In genomic region chr11:64762916-64763803, GRCh38 we compare ENCODE assay signal across 8 cellular contexts. TPM values are rescaled to one million over a fixed set of nuclear protein-coding genes. Genes with fewer than 3 reads are reported as not detected.
DNase-seq lines count a peak whose midpoint lies in the region; TF ChIP-seq lines count a peak whose summit lies in the region.

No MANE protein-coding gene starts in this region.

- no peak overlapping the region for H2AFZ ChIP-seq in SU-DHL-6 (ENCODE audit: low read depth, low read length, severe bottlenecking)

- no peak for TF ChIP-seq CTCF in SU-DHL-6 (IDR thresholded peaks at IDR 0.05; ENCODE audit: insufficient read depth, low read length, poor library complexity, severe bottlenecking)
- no peak for TF ChIP-seq CTCF in esophagus squamous epithelium (IDR thresholded peaks at IDR 0.05)
- no peak for TF ChIP-seq CTCF in neutrophil (IDR thresholded peaks at IDR 0.05)

- peaks cover 47% of the 10 kb centered on the region for H3F3A ChIP-seq in SU-DHL-6 (ENCODE audit: insufficient read depth)

- H3K9me3 ChIP-seq in SU-DHL-6 (ENCODE audit: insufficient read depth, low read length) (no peaks in the 10 kb centered on the region), esophagus squamous epithelium (no peaks in the 10 kb centered on the region), neutrophil (peaks cover 2% of the 10 kb centered on the region)

- H3K4me3 Mint-ChIP-seq in activated CD4-positive, alpha-beta T cell treated with anti-CD3 and anti-CD28 coated beads, Interleukin-2, amount 10 ng/mL, durations not matched to agents 7 days and 5 days = peak overlapping the region; percentile 76

- no peaks in the 10 kb centered on the region for H3K9me2 ChIP-seq in SU-DHL-6 (replicated peaks; ENCODE audit: insufficient read depth, low read length)

- peaks cover 17% of the 10 kb centered on the region; the same call in 1 of the 2 replicates for H3K36me3 ChIP-seq in SU-DHL-6 (ENCODE audit: low read length)
- H3K36me3 ChIP-seq in esophagus squamous epithelium = peaks cover 43 to 62% (median 51%) of the 10 kb centered on the region in 3 donors
- H3K36me3 ChIP-seq in neutrophil = peaks cover 88% of the 10 kb centered on the region

- H3K27ac ChIP-seq in SU-DHL-6 (ENCODE audit: low read depth, low read length) (peak overlapping the region; percentile 24), esophagus squamous epithelium (peak overlapping the region; percentile 59 to 82 (median 74)), neutrophil (peak overlapping the region; percentile 66)

- no peak for TF ChIP-seq POLR2A in esophagus squamous epithelium (IDR thresholded peaks at IDR 0.05)

- H3K79me2 ChIP-seq in SU-DHL-6 (ENCODE audit: insufficient read depth, low read length) = no peaks in the 10 kb centered on the region

- POLR2A ChIA-PET in activated CD4-positive, alpha-beta T cell treated with anti-CD3 and anti-CD28 coated beads, Interleukin-2, amount 10 ng/mL, durations not matched to agents 7 days and 5 days (lab: Charles Lee) = interaction anchor here (0.9 kb wide), 1 partner anchor 18 kb away, joined by 3 read pairs; no protein-coding TSS in a partner anchor

- H3K27me3 ChIP-seq in SU-DHL-6 (ENCODE audit: low read length) (no peaks in the 10 kb centered on the region), esophagus squamous epithelium (no peaks in the 10 kb centered on the region), neutrophil (no peaks in the 10 kb centered on the region)

- H3K27ac Mint-ChIP-seq in activated CD4-positive, alpha-beta T cell treated with anti-CD3 and anti-CD28 coated beads, Interleukin-2, amount 10 ng/mL, durations not matched to agents 7 days and 5 days = peak overlapping the region; percentile 94

- H3K27me3 Mint-ChIP-seq in activated CD4-positive, alpha-beta T cell treated with anti-CD3 and anti-CD28 coated beads, Interleukin-2, amount 10 ng/mL, durations not matched to agents 7 days and 5 days = no peaks in the 10 kb centered on the region

- H3K4me1 ChIP-seq in esophagus squamous epithelium (peaks cover 25 to 98% (median 55%) of the 10 kb centered on the region in 3 donors), neutrophil (ENCODE audit: control insufficient read depth in 1 of 2, insufficient read depth in 1 of 2, low read depth in 1 of 2, low read length in 1 of 2) (peaks cover 9 to 10% of the 10 kb centered on the region in 2 experiments)

- H3K4me2 ChIP-seq in SU-DHL-6 (ENCODE audit: low read depth, low read length, poor library complexity, severe bottlenecking) = no peak overlapping the region

- no peak overlapping the region for H3K9ac ChIP-seq in SU-DHL-6 (ENCODE audit: low read length)

- peaks cover 72% of the 10 kb centered on the region for H3K36me3 Mint-ChIP-seq in activated CD4-positive, alpha-beta T cell treated with anti-CD3 and anti-CD28 coated beads, Interleukin-2, amount 10 ng/mL, durations not matched to agents 7 days and 5 days (ENCODE audit: low read depth)

- H3K4me1 Mint-ChIP-seq in activated CD4-positive, alpha-beta T cell treated with anti-CD3 and anti-CD28 coated beads, Interleukin-2, amount 10 ng/mL, durations not matched to agents 7 days and 5 days = peaks cover 86% of the 10 kb centered on the region

- DNase-seq in activated CD4-positive, alpha-beta T cell treated with anti-CD3 and anti-CD28 coated beads, Interleukin-2, amount 10 ng/mL, durations not matched to agents 7 days and 5 days = peak; percentile 47
- DNase-seq in activated CD4-positive, alpha-beta T cell treated with anti-CD3 and anti-CD28 coated beads, Interleukin-2, amount 50 U/mL, for 4 hours = no peak
- no peak for DNase-seq in esophagus squamous epithelium (lab: John Stamatoyannopoulos, UW)
- DNase-seq in germinal center (ENCODE audit: low spot score) = no peak
- no peak for DNase-seq in COLO829 (ENCODE audit: low spot score)
- DNase-seq in GM19238 (ENCODE audit: insufficient read length, low spot score) = no peak

- intact Hi-C loops in esophagus squamous epithelium (cut with DNase I) = no loop called here

- H4K20me1 ChIP-seq in SU-DHL-6 (ENCODE audit: low read depth, low read length) = peaks cover 7% of the 10 kb centered on the region; the same call in 1 of the 2 replicates

- CTCF ChIA-PET in activated CD4-positive, alpha-beta T cell treated with anti-CD3 and anti-CD28 coated beads, Interleukin-2, amount 10 ng/mL, durations not matched to agents 7 days and 5 days (lab: Charles Lee) = interaction anchor here (0.6 to 5.7 kb wide), 9 partner anchors 9 to 1459 kb away, joined by 3 to 51 read pairs (median 3); partner anchors contain the start of genes RASGRP2 and SF1

- H3K4me3 ChIP-seq in SU-DHL-6 (ENCODE audit: insufficient read depth, low read length, poor library complexity, severe bottlenecking) (no peak overlapping the region), esophagus squamous epithelium (no peak overlapping the region), neutrophil (ENCODE audit: low read depth in 1 of 2, low read length in 1 of 2) (no peak overlapping the region)

- H3K9me3 Mint-ChIP-seq in activated CD4-positive, alpha-beta T cell treated with anti-CD3 and anti-CD28 coated beads, Interleukin-2, amount 10 ng/mL, durations not matched to agents 7 days and 5 days = no peaks in the 10 kb centered on the region

- 21 to 25% methylated on average over 5 to 10 of the region's 10 CpGs for WGBS in esophagus squamous epithelium, 2 donors

RNA-seq across cellular contexts. Expression of gene PYGM, which starts 3.4 kb away (rescaled TPM):
- total RNA-seq in activated CD4-positive, alpha-beta T cell treated with anti-CD3 and anti-CD28 coated beads, Interleukin-2, amount 10 ng/mL, durations not matched to agents 7 days and 5 days = 1 to 10 TPM; 3.9 to 4.3 TPM
- total RNA-seq in esophagus squamous epithelium = under 1 TPM; 0.27 to 0.95 (median 0.39) TPM

RNA-seq across cellular contexts. Expression of gene SF1, which starts 15.2 kb away (rescaled TPM):
- total RNA-seq in activated CD4-positive, alpha-beta T cell treated with anti-CD3 and anti-CD28 coated beads, Interleukin-2, amount 10 ng/mL, durations not matched to agents 7 days and 5 days = 100 to 1,000 TPM; 435 to 456 TPM
- total RNA-seq in esophagus squamous epithelium = 100 to 1,000 TPM; 136 to 292 (median 223) TPM

RNA-seq across cellular contexts. Expression of gene RASGRP2, which starts 19.2 kb away (rescaled TPM):
- total RNA-seq in activated CD4-positive, alpha-beta T cell treated with anti-CD3 and anti-CD28 coated beads, Interleukin-2, amount 10 ng/mL, durations not matched to agents 7 days and 5 days = 100 to 1,000 TPM; 293 to 300 TPM
- total RNA-seq in esophagus squamous epithelium = 10 to 100 TPM in 1 of 4 donors, 1 to 10 TPM in 3; 2.6 to 13.2 (median 4.9) TPM

RNA-seq across cellular contexts. Expression of gene MAP4K2, which starts 39.9 kb away (rescaled TPM):
- total RNA-seq in activated CD4-positive, alpha-beta T cell treated with anti-CD3 and anti-CD28 coated beads, Interleukin-2, amount 10 ng/mL, durations not matched to agents 7 days and 5 days = 10 to 100 TPM; 86.6 to 91.2 TPM
- 1 to 10 TPM; 3.6 to 9.0 (median 6.1) TPM for total RNA-seq in esophagus squamous epithelium

RNA-seq across cellular contexts. Expression of gene NRXN2, which starts 40.2 kb away (rescaled TPM):
- total RNA-seq in activated CD4-positive, alpha-beta T cell treated with anti-CD3 and anti-CD28 coated beads, Interleukin-2, amount 10 ng/mL, durations not matched to agents 7 days and 5 days = under 1 TPM; 0.07 to 0.15 TPM
- under 1 TPM in 1 of 4 donors, not detected in 3; 0.38 TPM for total RNA-seq in esophagus squamous epithelium

Comparison
In these comparisons a context has a peak if more than half of its experiments do, and no peak if none do; other contexts are left out.
1. H3K27ac ChIP-seq: peak in every context shown above with its lines; median percentile 74 in esophagus squamous epithelium; 66 in neutrophil; 24 in SU-DHL-6.
2. RNA of gene RASGRP2, which starts 19.2 kb away (total RNA-seq): 293 to 300 TPM in activated CD4-positive, alpha-beta T cell treated with anti-CD3 and anti-CD28 coated beads, Interleukin-2, amount 10 ng/mL, durations not matched to agents 7 days and 5 days; 2.6 to 13.2 TPM in esophagus squamous epithelium; every median in the first group is over 10 times any median in the second.